Comparison of ENCODE assay signal across 12 cellular contexts in the genomic region with DNA sequence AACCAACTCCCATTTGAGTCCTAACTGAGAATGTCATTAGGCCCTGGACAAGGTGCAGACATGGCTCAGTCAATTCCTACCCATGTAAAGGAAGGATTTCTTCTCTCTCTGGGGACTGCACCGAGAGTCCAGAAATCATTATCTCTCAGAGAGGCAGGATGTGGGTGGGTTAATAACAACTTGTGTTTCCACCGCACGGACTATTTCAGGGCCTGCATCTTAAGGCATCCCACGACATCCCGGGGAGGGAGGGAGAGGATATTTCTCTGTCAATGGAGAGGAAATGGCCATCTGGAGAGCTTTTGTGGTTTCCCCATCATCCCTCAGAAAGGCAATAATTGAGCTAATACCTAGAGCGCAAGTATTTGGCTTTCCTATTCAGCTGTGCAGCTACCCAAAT. TPM values are rescaled to one million over a fixed set of nuclear protein-coding genes. Genes with fewer than 3 reads are reported as not detected.
DNase-seq lines count a peak whose midpoint lies in the region; ATAC-seq and TF ChIP-seq lines count a peak whose summit lies in the region.
"Had no signal": no experiment of that assay in that cellular context is flagged by ENCODE, and none has a peak within 500 bp of the region (broad histone marks: within the 10 kb centered on the region; RNA-seq: fewer than 3 reads in every experiment).

No MANE protein-coding gene starts in this region.

- H3K4me2 ChIP-seq in IMR-90 (ENCODE audit: low read depth, low read length) = no peak overlapping the region
- no peak overlapping the region for H3K4me2 ChIP-seq in trophoblast cell (ENCODE audit: low read length)

- no peak overlapping the region for H3K9ac ChIP-seq in IMR-90 (ENCODE audit: low read depth, low read length)
- H3K9ac ChIP-seq in trophoblast cell (ENCODE audit: low read length) = no peak overlapping the region
- H3K9ac ChIP-seq: parathyroid adenoma had no signal

- H3K4me1 Mint-ChIP-seq in neural crest cell (peaks cover 33% of the 10 kb centered on the region), endothelial cell (ENCODE audit: unreplicated experiment) (peaks cover 33% of the 10 kb centered on the region)

- TF ChIP-seq RAD21 in IMR-90 (IDR thresholded peaks at IDR 0.05; ENCODE audit: low read length) = no peak

- H3K56ac ChIP-seq in IMR-90 (ENCODE audit: extremely low read depth, insufficient read depth, low read length) = no peak overlapping the region

- H3K9me1 ChIP-seq in IMR-90 (ENCODE audit: insufficient read depth, low read length) = peaks cover 8% of the 10 kb centered on the region

- no peak overlapping the region for H2AK9ac ChIP-seq in IMR-90 (replicated peaks; ENCODE audit: low read depth, low read length, poor library complexity)

- H3K4ac ChIP-seq in IMR-90 (ENCODE audit: low read depth, low read length) (no peak overlapping the region), trophoblast cell (ENCODE audit: low read depth, low read length) (no peak overlapping the region)

- DNase-seq in IMR-90 (no peak), neural crest cell (ENCODE audit: low read depth, low spot score) (no peak), endothelial cell (ENCODE audit: low spot score) (no peak), trophoblast cell (no peak), lower lobe of right lung (no peak)
- no peak for DNase-seq in activated CD8-positive, alpha-beta memory T cell treated with anti-CD3 and anti-CD28 coated beads for 24 hours
- DNase-seq: aorta; NCI-H446 treated with DMSO at 0.1 percent for 48 hours; stimulated activated CD4-positive, alpha-beta T cell treated with anti-CD3 and anti-CD28 coated beads, Interleukin-4, amount 100 ng/mL, for 4 hours had no signal

- no peaks in the 10 kb centered on the region for H3K9me3 ChIP-seq in IMR-90 (ENCODE audit: control insufficient read depth, insufficient read depth, low read length)
- H3K9me3 ChIP-seq in trophoblast cell (ENCODE audit: insufficient read depth, low read depth, low read length) = no peaks in the 10 kb centered on the region
- H3K9me3 ChIP-seq in lower lobe of right lung = no peaks in the 10 kb centered on the region

- 58% methylated on average over 3 of the region's 6 CpGs; no CpG with 5 or more reads in 1 of the 2 experiments for WGBS in IMR-90 (ENCODE audit: extremely low coverage in 2 of 2, insufficient read length in 1 of 2), 2 experiments
- WGBS in trophoblast cell (ENCODE audit: extremely low coverage, insufficient coverage, insufficient read length) = no CpG with 5 or more reads among the region's 6 CpGs

- H3K4me1 ChIP-seq in IMR-90 (ENCODE audit: control insufficient read depth, insufficient read depth, low read length) (peaks cover 6% of the 10 kb centered on the region), trophoblast cell (ENCODE audit: control insufficient read depth in 1 of 2, insufficient read depth in 2 of 2, low read length in 2 of 2) (peaks cover 10 to 15% of the 10 kb centered on the region in 2 experiments), lower lobe of right lung (peaks cover 20% of the 10 kb centered on the region)
- H3K4me1 ChIP-seq: parathyroid adenoma had no signal

- peak; percentile 77 for ATAC-seq in GM19043 (IDR thresholded peaks at IDR 0.05; ENCODE audit: low read depth, unreplicated experiment)
- ATAC-seq in HG02678 (IDR thresholded peaks at IDR 0.05; ENCODE audit: unreplicated experiment) = peak; percentile 69
- no peak for ATAC-seq in IMR-90 (ENCODE audit: low read depth)
- ATAC-seq in lower lobe of right lung = no peak

- H3K27me3 ChIP-seq in IMR-90 (ENCODE audit: control insufficient read depth, insufficient read depth, low read length) (no peaks in the 10 kb centered on the region), trophoblast cell (ENCODE audit: insufficient read depth, low read length) (no peaks in the 10 kb centered on the region), lower lobe of right lung (ENCODE audit: low read depth) (no peaks in the 10 kb centered on the region)

- no peak overlapping the region for H3K27ac ChIP-seq in IMR-90 (ENCODE audit: insufficient read depth, low read length)
- H3K27ac ChIP-seq in trophoblast cell (ENCODE audit: low read depth, low read length) = no peak overlapping the region
- H3K27ac ChIP-seq in lower lobe of right lung = no peak overlapping the region
- H3K27ac ChIP-seq: parathyroid adenoma had no signal

- H2BK120ac ChIP-seq in IMR-90 (ENCODE audit: low read depth, low read length) = no peak overlapping the region
- no peak overlapping the region for H2BK120ac ChIP-seq in trophoblast cell (ENCODE audit: insufficient read depth, low read length, poor library complexity)

- intact Hi-C loops in IMR-90 (cut with micrococcal nuclease) (no loop called here), lower lobe of right lung (cut with DNase I) (no loop called here)

- H2BK20ac ChIP-seq in IMR-90 (ENCODE audit: low read depth, low read length) = no peak overlapping the region

- H3K18ac ChIP-seq in IMR-90 (ENCODE audit: low read depth, low read length) (no peak overlapping the region), trophoblast cell (ENCODE audit: low read length) (no peak overlapping the region)

- H2AK5ac ChIP-seq in IMR-90 (ENCODE audit: low read depth, low read length) = no peak overlapping the region
- no peak overlapping the region for H2AK5ac ChIP-seq in trophoblast cell (ENCODE audit: low read length)

- H2BK5ac ChIP-seq in IMR-90 (ENCODE audit: low read depth, low read length, poor library complexity, severe bottlenecking) = no peak overlapping the region
- H2BK5ac ChIP-seq in trophoblast cell (ENCODE audit: low read depth, low read length, poor library complexity) = no peak overlapping the region

- H3K23ac ChIP-seq in IMR-90 (ENCODE audit: low read depth, low read length) (no peak overlapping the region), trophoblast cell (ENCODE audit: low read length) (no peak overlapping the region)

- TF ChIP-seq POLR2A in IMR-90 (IDR thresholded peaks at IDR 0.05; ENCODE audit: low read depth, low read length) = no peak

- no TSS peak for BruUV-seq in IMR-90 (replicated peaks; lab: Mats Ljungman, UMichigan)

- no peak overlapping the region for H4K12ac ChIP-seq in trophoblast cell (ENCODE audit: low read depth, low read length)

- H3K9me3 Mint-ChIP-seq in neural crest cell (no peaks in the 10 kb centered on the region), endothelial cell (ENCODE audit: unreplicated experiment) (no peaks in the 10 kb centered on the region)

- H4K20me1 ChIP-seq in IMR-90 (ENCODE audit: insufficient read depth, low read length) = 0 out of 2 replicates have a peak, but pooled peaks cover 2% of the 10 kb centered on the region

- CTCF ChIA-PET in IMR-90 (lab: Yijun Ruan, JAX) = no interaction called here

- no peak overlapping the region for H4K8ac ChIP-seq in IMR-90 (ENCODE audit: low read depth in 2 of 2, low read length in 2 of 2)
- no peak overlapping the region for H4K8ac ChIP-seq in trophoblast cell (ENCODE audit: low read depth, low read length)

- H4K5ac ChIP-seq in IMR-90 (ENCODE audit: low read depth, low read length) = no peak overlapping the region

- H2AFZ ChIP-seq in IMR-90 (replicated peaks; ENCODE audit: low read length, poor library complexity) (peak overlapping the region; percentile 24), trophoblast cell (ENCODE audit: insufficient read depth, low read length, poor library complexity) (no peak overlapping the region)
- H2AFZ ChIP-seq: parathyroid adenoma had no signal

- no peaks in the 10 kb centered on the region for H3K79me2 ChIP-seq in trophoblast cell (ENCODE audit: control insufficient read depth, insufficient read depth, low read length, poor library complexity)
- H3K79me2 ChIP-seq: parathyroid adenoma had no signal

- H3K79me1 ChIP-seq in IMR-90 (ENCODE audit: low read depth in 1 of 2, low read length in 2 of 2) = no peaks in the 10 kb centered on the region
- peaks cover 4% of the 10 kb centered on the region for H3K79me1 ChIP-seq in trophoblast cell (ENCODE audit: low read length)

- no peaks in the 10 kb centered on the region for H3K36me3 ChIP-seq in IMR-90 (ENCODE audit: control insufficient read depth, insufficient read depth, low read length)
- H3K36me3 ChIP-seq in trophoblast cell (ENCODE audit: control insufficient read depth in 1 of 2, insufficient read depth in 2 of 2, low read length in 2 of 2) = no peaks in the 10 kb centered on the region
- no peaks in the 10 kb centered on the region for H3K36me3 ChIP-seq in lower lobe of right lung

- H3K4me3 Mint-ChIP-seq in neural crest cell (no peak overlapping the region), endothelial cell (ENCODE audit: unreplicated experiment) (no peak overlapping the region)

- no peak overlapping the region for H4K91ac ChIP-seq in IMR-90 (ENCODE audit: insufficient read depth, low read depth, low read length)
- H4K91ac ChIP-seq in trophoblast cell (ENCODE audit: low read depth, low read length) = no peak overlapping the region

- TF ChIP-seq CTCF in IMR-90 (conservative IDR thresholded peaks at IDR 0.05; ENCODE audit: low read depth, low read length) (no peak), neural crest cell (conservative IDR thresholded peaks at IDR 0.05) (no peak), endothelial cell (IDR thresholded peaks at IDR 0.05; ENCODE audit: unreplicated experiment) (no peak), lower lobe of right lung (IDR thresholded peaks at IDR 0.05) (no peak)

- no peaks in the 10 kb centered on the region for H3K36me3 Mint-ChIP-seq in neural crest cell (ENCODE audit: low read depth)
- H3K36me3 Mint-ChIP-seq in endothelial cell (ENCODE audit: low read depth, unreplicated experiment) = no peaks in the 10 kb centered on the region

- in situ Hi-C loops in IMR-90 (cut with MboI; ENCODE audit: low sequenced_read_pairs) = no loop called here

- H2BK15ac ChIP-seq in IMR-90 (ENCODE audit: low read depth, low read length) = no peak overlapping the region

- POLR2A ChIA-PET in IMR-90 (lab: Charles Lee; ENCODE audit: unreplicated experiment) = no interaction called here

- H3K27ac Mint-ChIP-seq in neural crest cell (ENCODE audit: unreplicated experiment) (peak overlapping the region; percentile 45), endothelial cell (ENCODE audit: unreplicated experiment) (no peak overlapping the region)

- H3K14ac ChIP-seq in IMR-90 (replicated peaks; ENCODE audit: low read depth, low read length) (no peak overlapping the region), trophoblast cell (ENCODE audit: low read length) (no peak overlapping the region)

- dilution Hi-C loops in IMR-90 (cut with HindIII; ENCODE audit: low sequenced_read_pairs, unreplicated experiment) = no loop called here

- H3K4me3 ChIP-seq in IMR-90 (ENCODE audit: insufficient read depth, low read depth, low read length) (no peak overlapping the region), trophoblast cell (ENCODE audit: low read depth, low read length) (no peak overlapping the region), lower lobe of right lung (no peak overlapping the region)

- no peak overlapping the region for H2BK12ac ChIP-seq in trophoblast cell (ENCODE audit: low read length)

- no peaks in the 10 kb centered on the region for H3K27me3 Mint-ChIP-seq in neural crest cell (ENCODE audit: low read depth)
- peaks cover 1% of the 10 kb centered on the region for H3K27me3 Mint-ChIP-seq in endothelial cell (ENCODE audit: unreplicated experiment)

RNA-seq across cellular contexts. Expression of gene SARS1, which starts 46.6 kb away (rescaled TPM):
- total RNA-seq in IMR-90 (2012; rRNA removed) = 348 and 373 TPM in 2 replicates
- polyA plus RNA-seq in IMR-90 (2012; rRNA removed) = 214 and 231 TPM in 2 replicates
- polyA plus RNA-seq in IMR-90 (2012; cell fraction: cytosol; rRNA removed) = 117 and 193 TPM in 2 replicates
- 152 and 416 TPM in 2 replicates for polyA plus RNA-seq in IMR-90 (2012; cell fraction: nucleus; rRNA removed; ENCODE audit: low replicate concordance)
- 156 and 158 TPM in 2 replicates for total RNA-seq in neural crest cell
- total RNA-seq in endothelial cell (ENCODE audit: unreplicated experiment) = 125 TPM
- 192 and 196 TPM in 2 replicates for polyA plus RNA-seq in trophoblast cell (2013)
- 188 TPM for total RNA-seq in lower lobe of right lung

RNA-seq across cellular contexts. Expression of gene ELAPOR1, which starts 53.2 kb away (rescaled TPM):
- total RNA-seq in IMR-90 (2012; rRNA removed) = 0.28 and 0.54 TPM in 2 replicates
- polyA plus RNA-seq in IMR-90 (2012; rRNA removed) = 1.6 and 1.7 TPM in 2 replicates
- 0.73 and 0.91 TPM in 2 replicates for polyA plus RNA-seq in IMR-90 (2012; cell fraction: cytosol; rRNA removed)
- polyA plus RNA-seq in IMR-90 (2012; cell fraction: nucleus; rRNA removed; ENCODE audit: low replicate concordance) = 1.6 and 2.2 TPM in 2 replicates
- 0.64 and 0.70 TPM in 2 replicates for total RNA-seq in neural crest cell
- total RNA-seq in endothelial cell (ENCODE audit: unreplicated experiment) = 0.26 TPM
- polyA plus RNA-seq in trophoblast cell (2013) = 0.34 and 0.44 TPM in 2 replicates
- total RNA-seq in lower lobe of right lung = 24.4 TPM

Comparison
In these comparisons a context has a peak if more than half of its experiments do, and no peak if none do; other contexts are left out.
1. ATAC-seq: peak in GM19043 (single experiment) and HG02678 (single experiment); none in IMR-90 (single experiment) and lower lobe of right lung (0 of 2).
2. RNA of gene ELAPOR1, which starts 53.2 kb away (total RNA-seq): 24.4 TPM in lower lobe of right lung (single experiment); 0.64 to 0.70 TPM in neural crest cell, 0.28 to 0.54 TPM in IMR-90 and 0.26 TPM in endothelial cell (single experiment); every median in the first group is over 10 times any median in the second.